Comparison of ENCODE assay signal across 11 cellular contexts in the genomic region with DNA sequence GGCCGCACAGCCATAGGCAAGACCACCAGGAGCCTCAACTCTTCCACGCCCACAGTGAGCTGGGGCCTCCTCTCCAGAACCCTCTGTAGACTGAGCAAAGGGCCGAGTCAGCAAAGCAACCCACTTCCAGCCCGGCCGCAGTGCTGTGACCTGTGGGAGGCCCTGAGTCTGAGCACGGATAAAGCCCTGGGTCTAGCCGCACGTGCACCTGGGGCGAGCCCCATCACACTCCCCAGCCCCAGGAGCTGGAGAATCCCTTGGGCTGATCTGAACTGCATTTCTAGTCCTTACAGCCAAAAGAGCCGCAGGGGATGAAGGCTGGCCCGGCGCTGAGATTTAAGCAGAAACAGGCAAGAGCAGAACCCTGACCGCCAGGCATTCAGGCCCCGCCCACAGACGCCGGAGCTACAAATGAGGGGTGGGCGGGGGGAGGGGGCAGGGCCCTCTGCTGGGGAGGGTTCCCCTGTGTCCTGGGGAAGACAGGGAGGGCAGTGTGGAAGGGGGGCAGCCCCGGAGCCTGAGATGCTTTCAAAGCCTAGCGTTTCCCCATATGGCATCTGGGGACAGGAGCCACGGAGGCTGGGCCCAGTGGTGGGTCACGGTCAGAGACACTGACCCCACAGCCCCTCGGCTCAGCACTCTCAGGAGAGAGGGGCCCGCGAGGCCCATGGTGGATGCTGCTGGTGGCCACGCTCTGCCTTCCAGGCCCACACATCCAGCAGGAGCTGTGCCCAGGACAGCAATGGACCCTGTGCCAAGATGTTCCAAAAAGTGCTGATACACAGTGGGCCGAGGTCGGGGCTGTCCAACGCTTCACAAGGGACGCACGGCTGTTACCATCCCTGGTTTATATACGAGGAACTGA. TPM values are rescaled to one million over a fixed set of nuclear protein-coding genes. Genes with fewer than 3 reads are reported as not detected.
A peak's percentile ranks its signal among the peaks of the same experiment; 100 is the strongest.
DNase-seq lines count a peak whose midpoint lies in the region; TF ChIP-seq lines count a peak whose summit lies in the region.
"Had no signal": no experiment of that assay in that cellular context is flagged by ENCODE, and none has a peak within 500 bp of the region (broad histone marks: within the 10 kb centered on the region; RNA-seq: fewer than 3 reads in every experiment).

No MANE protein-coding gene starts in this region.

- peaks cover 40% of the 10 kb centered on the region for H3K4me1 Mint-ChIP-seq in nephron progenitor cell

- H3K4me3 Mint-ChIP-seq in nephron progenitor cell, result peak overlapping the region; percentile 30

- H3K9ac ChIP-seq in HUES6 (ENCODE audit: low read length), result peak overlapping the region; percentile 52

- H3K9me3 Mint-ChIP-seq in nephron progenitor cell, result no peaks in the 10 kb centered on the region

- intact Hi-C loops in A673 (cut with micrococcal nuclease; ENCODE audit: unreplicated experiment), result no loop called here

- BruUV-seq in A673 (replicated peaks; lab: Mats Ljungman, UMichigan), result no TSS peak

- CTCF ChIA-PET in A673 (lab: Charles Lee), result no interaction called here

- H3K27ac ChIP-seq in A673 (ENCODE audit: low read depth, low read length, poor library complexity, severe bottlenecking), result peak overlapping the region; percentile 54
- H3K27ac ChIP-seq in HUES6 (ENCODE audit: low read depth, low read length), result 0 out of 2 replicates have a peak overlapping the region, but pooled peaks have one; percentile 50
- peak overlapping the region; percentile 12 for H3K27ac ChIP-seq in ectodermal cell (ENCODE audit: insufficient read depth, low read depth, low read length, poor library complexity, severe bottlenecking)

- no peaks in the 10 kb centered on the region for H3K27me3 Mint-ChIP-seq in nephron progenitor cell (ENCODE audit: low read depth, poor library complexity)

- POLR2A ChIA-PET in A673 (lab: Charles Lee; ENCODE audit: low non-redundant PET), result no interaction called here

- no peak overlapping the region for H3K27ac Mint-ChIP-seq in nephron progenitor cell

- TF ChIP-seq CTCF in A673 (conservative IDR thresholded peaks at IDR 0.05; ENCODE audit: low read depth, low read length) (no peak), nephron progenitor cell (IDR thresholded peaks at IDR 0.05) (no peak)

- H3K4me3 ChIP-seq in A673 (ENCODE audit: low read depth, low read length, poor library complexity, severe bottlenecking) (no peak overlapping the region), HUES6 (ENCODE audit: low read depth, low read length) (peak overlapping the region; percentile 32), ectodermal cell (ENCODE audit: insufficient read depth, low read depth, low read length) (peak overlapping the region; percentile 5)

- no peaks in the 10 kb centered on the region for H3K36me3 Mint-ChIP-seq in nephron progenitor cell (ENCODE audit: low read depth)

- DNase-seq in A673 (ENCODE audit: low spot score) (no peak), nephron progenitor cell (no peak), NCI-H345 treated with DMSO at 0.1 percent for 48 hours (lab: John Stamatoyannopoulos, UW; ENCODE audit: unreplicated experiment) (no peak), hypothalamus (lab: John Stamatoyannopoulos, UW) (no peak), AML-193 (lab: John Stamatoyannopoulos, UW) (no peak), AG20443 (ENCODE audit: low spot score) (no peak)
- DNase-seq: NCI-H510A, posterior cingulate gyrus had no signal

- H3K9me3 ChIP-seq in A673 (ENCODE audit: low read depth, low read length, poor library complexity, severe bottlenecking), result no peaks in the 10 kb centered on the region
- H3K9me3 ChIP-seq in HUES6 (ENCODE audit: control insufficient read depth, insufficient read depth, low read depth, low read length), result no peaks in the 10 kb centered on the region
- no peaks in the 10 kb centered on the region for H3K9me3 ChIP-seq in ectodermal cell (ENCODE audit: control insufficient read depth, low read length)

- 55 to 57% methylated on average over 31 of the region's 31 CpGs for WGBS in ectodermal cell, 2 experiments

- H3K4me1 ChIP-seq in A673 (ENCODE audit: insufficient read depth, low read length, poor library complexity, severe bottlenecking) (peaks cover 30% of the 10 kb centered on the region), HUES6 (ENCODE audit: control insufficient read depth, insufficient read depth, low read length) (peaks cover 40% of the 10 kb centered on the region), ectodermal cell (ENCODE audit: control insufficient read depth, insufficient read depth, low read length) (peaks cover 34% of the 10 kb centered on the region)

- H3K36me3 ChIP-seq in A673 (ENCODE audit: insufficient read depth, low read length, poor library complexity, severe bottlenecking) (peaks cover 28% of the 10 kb centered on the region), HUES6 (ENCODE audit: control insufficient read depth, insufficient read depth, low read length) (peaks cover 29% of the 10 kb centered on the region), ectodermal cell (ENCODE audit: control insufficient read depth, insufficient read depth, low read length) (peaks cover 5% of the 10 kb centered on the region)

- H3K27me3 ChIP-seq in A673 (replicated peaks; ENCODE audit: insufficient read depth, low read depth, low read length, poor library complexity) (no peaks in the 10 kb centered on the region), HUES6 (ENCODE audit: control insufficient read depth, insufficient read depth, low read length) (no peaks in the 10 kb centered on the region), ectodermal cell (ENCODE audit: control insufficient read depth, insufficient read depth, low read length, poor library complexity, severe bottlenecking) (no peaks in the 10 kb centered on the region)

RNA-seq across cellular contexts. Expression of gene TMEM259, which starts 4.9 kb away (rescaled TPM):
- 151 and 170 TPM in 2 replicates for total RNA-seq in A673 (2021)
- 143 TPM for polyA plus RNA-seq in ectodermal cell (2013, experiment 1 of 4)
- polyA plus RNA-seq in ectodermal cell (2013, experiment 2 of 4), result 130 TPM
- 119 TPM for polyA plus RNA-seq in ectodermal cell (2013, experiment 3 of 4)
- 131 TPM for polyA plus RNA-seq in ectodermal cell (2013, experiment 4 of 4)

RNA-seq across cellular contexts. Expression of gene RNU6-2, which starts 5.3 kb away (rescaled TPM):
- total RNA-seq in A673 (2021), result not detected in 2 replicates
- polyA plus RNA-seq in ectodermal cell (2013, experiment 1 of 4), result 5,588 TPM
- 5,705 TPM for polyA plus RNA-seq in ectodermal cell (2013, experiment 2 of 4)
- polyA plus RNA-seq in ectodermal cell (2013, experiment 3 of 4), result under 0.01 TPM
- polyA plus RNA-seq in ectodermal cell (2013, experiment 4 of 4), result under 0.01 TPM
- total RNA-seq: dermis microvascular lymphatic vessel endothelial cell had no signal

RNA-seq across cellular contexts. Expression of gene CNN2, which starts 10.4 kb away (rescaled TPM):
- total RNA-seq in A673 (2021), result 112 and 146 TPM in 2 replicates
- 334 TPM for polyA plus RNA-seq in ectodermal cell (2013, experiment 1 of 4)
- polyA plus RNA-seq in ectodermal cell (2013, experiment 2 of 4), result 367 TPM
- 206 TPM for polyA plus RNA-seq in ectodermal cell (2013, experiment 3 of 4)
- 231 TPM for polyA plus RNA-seq in ectodermal cell (2013, experiment 4 of 4)

RNA-seq across cellular contexts. Expression of gene GRIN3B, which starts 15.8 kb away (rescaled TPM):
- not detected in 2 replicates for total RNA-seq in A673 (2021)
- polyA plus RNA-seq in ectodermal cell (2013, experiment 1 of 4), result 0.70 TPM
- 0.91 TPM for polyA plus RNA-seq in ectodermal cell (2013, experiment 2 of 4)
- 1.2 TPM for polyA plus RNA-seq in ectodermal cell (2013, experiment 3 of 4)
- polyA plus RNA-seq in ectodermal cell (2013, experiment 4 of 4), result 1.3 TPM

RNA-seq across cellular contexts. Expression of gene ABCA7, which starts 23.9 kb away (rescaled TPM):
- total RNA-seq in A673 (2021), result 12.0 and 21.2 TPM in 2 replicates
- polyA plus RNA-seq in ectodermal cell (2013, experiment 1 of 4), result 20.1 TPM
- 26.0 TPM for polyA plus RNA-seq in ectodermal cell (2013, experiment 2 of 4)
- 16.4 TPM for polyA plus RNA-seq in ectodermal cell (2013, experiment 3 of 4)
- 20.1 TPM for polyA plus RNA-seq in ectodermal cell (2013, experiment 4 of 4)
